24 cellular contexts compared by ENCODE assay signal in genomic region chr3:15326673-15327072, GRCh38. TPM values are rescaled to one million over a fixed set of nuclear protein-coding genes. Genes with fewer than 3 reads are reported as not detected.
DNase-seq lines count a peak whose midpoint lies in the region; TF ChIP-seq lines count a peak whose summit lies in the region.
"Had no signal": no experiment of that assay in that cellular context is flagged by ENCODE, and none has a peak within 500 bp of the region (broad histone marks: within the 10 kb centered on the region; RNA-seq: fewer than 3 reads in every experiment).

No MANE protein-coding gene starts in this region.

- H3K4me1 Mint-ChIP-seq in MCF 10A (ENCODE audit: insufficient read depth, unreplicated experiment): peaks cover 8% of the 10 kb centered on the region

- no peaks in the 10 kb centered on the region for H3K36me3 Mint-ChIP-seq in MCF 10A (ENCODE audit: insufficient read depth, unreplicated experiment)
- H3K36me3 Mint-ChIP-seq: activated naive CD8-positive, alpha-beta T cell treated with anti-CD3 and anti-CD28 coated beads for 36 hours had no signal

- H3K36me3 ChIP-seq in breast epithelium (no peaks in the 10 kb centered on the region), hepatocyte (replicated peaks; ENCODE audit: insufficient read depth, low read depth) (no peaks in the 10 kb centered on the region), sigmoid colon (no peaks in the 10 kb centered on the region), uterus (no peaks in the 10 kb centered on the region)
- H3K36me3 ChIP-seq: SJSA1 had no signal

- no peak overlapping the region for H3K4me3 ChIP-seq in breast epithelium
- no peak overlapping the region for H3K4me3 ChIP-seq in hepatocyte
- H3K4me3 ChIP-seq in sigmoid colon: no peak overlapping the region
- no peak overlapping the region for H3K4me3 ChIP-seq in uterus
- H3K4me3 ChIP-seq: SJSA1 had no signal

- H3K27ac ChIP-seq in breast epithelium (peak overlapping the region; percentile 92 to 96), hepatocyte (peak overlapping the region; percentile 82), sigmoid colon (peak overlapping the region in 3 of 4 donors; percentile 77 to 82 (median 81)), uterus (peak overlapping the region; percentile 93 to 97)
- H3K27ac ChIP-seq: foreskin keratinocyte, SJSA1 had no signal

- 88% methylated on average over 2 of the region's 2 CpGs for WGBS in hepatocyte (ENCODE audit: low lambda C conversion rate, missing lambda C conversion rate)
- WGBS in sigmoid colon, 2 donors: 83 to 97% methylated on average over 2 of the region's 2 CpGs

- H2AFZ ChIP-seq in hepatocyte: no peak overlapping the region

- POLR2A ChIA-PET in MCF 10A (lab: Yijun Ruan, JAX): no interaction called here

- BruUV-seq in MCF 10A (replicated peaks; lab: Mats Ljungman, UMichigan): no TSS peak

- CTCF ChIA-PET in MCF 10A (lab: Yijun Ruan, JAX): no interaction called here

- peaks cover 63% of the 10 kb centered on the region for H3K79me2 ChIP-seq in hepatocyte

- H3K9me2 ChIP-seq in hepatocyte (replicated peaks; ENCODE audit: insufficient read depth): no peaks in the 10 kb centered on the region

- H3K4me1 ChIP-seq in breast epithelium (peaks cover 15 to 41% of the 10 kb centered on the region in 2 donors), hepatocyte (ENCODE audit: insufficient read depth) (peaks cover 46% of the 10 kb centered on the region), sigmoid colon (peaks cover 0 to 38% (median 24%) of the 10 kb centered on the region in 4 donors), uterus (peaks cover 39 to 42% of the 10 kb centered on the region in 2 donors)

- TF ChIP-seq EP300 in sigmoid colon (IDR thresholded peaks at IDR 0.05): no peak

- DNase-seq in breast epithelium (ENCODE audit: low spot score in 2 of 2) (no peak), MCF 10A (ENCODE audit: unreplicated experiment) (no peak), hepatocyte (ENCODE audit: low spot score) (no peak), sigmoid colon (no peak), uterus (no peak), DMS79 treated with DMSO at 0.1 percent for 48 hours (lab: John Stamatoyannopoulos, UW) (no peak), NCI-H187 treated with DMSO at 0.1 percent for 48 hours (lab: John Stamatoyannopoulos, UW) (no peak)
- no peak for DNase-seq in activated effector memory CD4-positive, alpha-beta T cell treated with Interleukin-2 at 50 U/mL for 16 hours
- DNase-seq: activated CD4-positive, alpha-beta T cell treated with anti-CD3 and anti-CD28 coated beads for 36 hours; activated CD8-positive, alpha-beta T cell treated with anti-CD3 and anti-CD28 coated beads, Interleukin-2, amount 10 ng/mL, durations not matched to agents 7 days and 5 days; activated naive CD8-positive, alpha-beta T cell treated with anti-CD3 and anti-CD28 coated beads for 36 hours; CD8-positive, alpha-beta T cell; cortex of kidney; foreskin keratinocyte; HFFc6; hypothalamus; immature natural killer cell; naive thymus-derived CD8-positive, alpha-beta T cell; NCI-H1105 treated with DMSO at 0.1 percent for 48 hours; NCI-H2227 treated with DMSO at 0.1 percent for 48 hours; stimulated activated CD4-positive, alpha-beta T cell treated with anti-CD3 and anti-CD28 coated beads, Interleukin-2, amount 100 ng/mL, for 48 hours; T-helper 1 cell had no signal

- no peaks in the 10 kb centered on the region for H3K9me3 Mint-ChIP-seq in MCF 10A (ENCODE audit: unreplicated experiment)
- H3K9me3 Mint-ChIP-seq: activated naive CD8-positive, alpha-beta T cell treated with anti-CD3 and anti-CD28 coated beads for 36 hours; activated T-helper 2 cell treated with anti-CD3 and anti-CD28 coated beads, Interferon-gamma antibody, Interleukin-2, Interleukin-4, amounts not matched to agents 10 μg/mL and 5 μg/mL and 100 μg/mL, durations not matched to agents 14 hours and 24 hours and 36 hours; CD8-positive, alpha-beta T cell; HFFc6; immature natural killer cell; naive thymus-derived CD8-positive, alpha-beta T cell had no signal

- no peak overlapping the region for H3K4me3 Mint-ChIP-seq in MCF 10A (ENCODE audit: unreplicated experiment)
- H3K4me3 Mint-ChIP-seq: activated CD4-positive, alpha-beta T cell treated with anti-CD3 and anti-CD28 coated beads for 36 hours; activated CD8-positive, alpha-beta T cell treated with anti-CD3 and anti-CD28 coated beads, Interleukin-2, amount 10 ng/mL, durations not matched to agents 7 days and 5 days; activated naive CD8-positive, alpha-beta T cell treated with anti-CD3 and anti-CD28 coated beads for 36 hours; CD8-positive, alpha-beta T cell; HFFc6 had no signal

- TF ChIP-seq POLR2A in breast epithelium (IDR thresholded peaks at IDR 0.05): no peak
- no peak for TF ChIP-seq POLR2A in sigmoid colon (IDR thresholded peaks at IDR 0.05)
- no peak for TF ChIP-seq POLR2A in uterus (IDR thresholded peaks at IDR 0.05)

- no peaks in the 10 kb centered on the region for H4K20me1 ChIP-seq in hepatocyte (ENCODE audit: insufficient read depth, poor library complexity, severe bottlenecking)

- intact Hi-C loops in breast epithelium (cut with DNase I; ENCODE audit: low total_unique reads) (no loop called here), MCF 10A (cut with micrococcal nuclease) (no loop called here), sigmoid colon (cut with DNase I) (loop anchor here (5.0 kb wide), 1 partner anchor 34 kb away; no protein-coding TSS in a partner anchor), uterus (cut with DNase I; ENCODE audit: low total_unique reads) (no loop called here)

- H3K4me2 ChIP-seq in hepatocyte: no peak overlapping the region

- H3K27me3 ChIP-seq in breast epithelium (no peaks in the 10 kb centered on the region), hepatocyte (no peaks in the 10 kb centered on the region), sigmoid colon (no peaks in the 10 kb centered on the region), uterus (no peaks in the 10 kb centered on the region)
- H3K27me3 ChIP-seq: foreskin keratinocyte, SJSA1 had no signal

- TF ChIP-seq CTCF in breast epithelium (IDR thresholded peaks at IDR 0.05) (no peak), MCF 10A (IDR thresholded peaks at IDR 0.05; ENCODE audit: unreplicated experiment) (no peak), hepatocyte (IDR thresholded peaks at IDR 0.05; ENCODE audit: poor library complexity) (no peak), sigmoid colon (IDR thresholded peaks at IDR 0.05) (no peak), uterus (IDR thresholded peaks at IDR 0.05) (no peak)

- H3K27me3 Mint-ChIP-seq in MCF 10A (ENCODE audit: insufficient read depth, unreplicated experiment): no peaks in the 10 kb centered on the region
- H3K27me3 Mint-ChIP-seq: naive thymus-derived CD8-positive, alpha-beta T cell had no signal

- no peaks in the 10 kb centered on the region for H3K9me3 ChIP-seq in breast epithelium
- no peaks in the 10 kb centered on the region for H3K9me3 ChIP-seq in hepatocyte (ENCODE audit: low read depth)
- H3K9me3 ChIP-seq in sigmoid colon: no peaks in the 10 kb centered on the region
- no peaks in the 10 kb centered on the region for H3K9me3 ChIP-seq in uterus
- H3K9me3 ChIP-seq: SJSA1 had no signal

- no peak overlapping the region for H3K27ac Mint-ChIP-seq in MCF 10A (ENCODE audit: low read depth, unreplicated experiment)
- H3K27ac Mint-ChIP-seq: activated CD4-positive, alpha-beta T cell treated with anti-CD3 and anti-CD28 coated beads for 36 hours; activated CD8-positive, alpha-beta T cell treated with anti-CD3 and anti-CD28 coated beads, Interleukin-2, amount 10 ng/mL, durations not matched to agents 7 days and 5 days; activated T-helper 2 cell treated with anti-CD3 and anti-CD28 coated beads, Interferon-gamma antibody, Interleukin-2, Interleukin-4, amounts not matched to agents 10 μg/mL and 5 μg/mL and 100 μg/mL, durations not matched to agents 14 hours and 24 hours and 36 hours; CD8-positive, alpha-beta T cell; HFFc6 had no signal

RNA-seq across cellular contexts. Expression of gene SH3BP5, which starts 5.7 kb away (rescaled TPM):
- total RNA-seq in breast epithelium (10 to 100 TPM; 56.9 to 96.2 (median 83.2) TPM), MCF 10A (2022) (8.4 and 8.8 TPM in 2 replicates), hepatocyte (16.3 and 19.9 TPM in 2 replicates), sigmoid colon (10 to 100 TPM; 25.1 to 40.4 (median 31.9) TPM), uterus (100 to 1,000 TPM in 1 of 4 donors, 10 to 100 TPM in 3; 58.8 to 154 (median 75.5) TPM)
- polyA plus RNA-seq in hepatocyte (15.9 and 17.0 TPM in 2 replicates), sigmoid colon (10 to 100 TPM in 2 of 3 donors, 1 to 10 TPM in 1; 5.5 to 31.2 (median 21.6) TPM)
